ENCODE assay signal across 15 cellular contexts in the genomic region with DNA sequence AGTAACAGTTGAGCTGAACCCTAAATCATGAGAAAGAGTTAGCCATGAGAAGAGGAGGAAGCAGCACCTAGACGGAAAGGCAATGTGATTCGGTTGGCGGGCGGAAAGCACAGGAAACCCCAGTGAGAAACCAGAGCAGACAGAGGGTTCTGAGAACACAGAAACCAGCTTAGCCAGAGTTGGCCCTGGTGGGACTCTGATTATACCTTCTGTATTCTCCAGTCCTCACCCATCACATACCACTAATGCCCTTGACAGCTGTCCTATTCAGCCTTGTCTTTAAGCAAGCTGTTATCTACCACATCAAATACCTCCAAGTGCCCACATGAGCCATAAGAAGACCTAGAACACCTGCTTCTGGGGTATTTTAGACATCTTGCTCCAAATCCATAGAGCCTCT. TPM values are rescaled to one million over a fixed set of nuclear protein-coding genes. Genes with fewer than 3 reads are reported as not detected.
DNase-seq lines count a peak whose midpoint lies in the region; ATAC-seq and TF ChIP-seq lines count a peak whose summit lies in the region.
"Had no signal": no experiment of that assay in that cellular context is flagged by ENCODE, and none has a peak within 500 bp of the region (broad histone marks: within the 10 kb centered on the region; RNA-seq: fewer than 3 reads in every experiment).

No MANE protein-coding gene starts in this region.

- H2AFZ ChIP-seq in PC-9: no peak overlapping the region
- H2AFZ ChIP-seq in mesenchymal stem cell (ENCODE audit: low read depth, low read length): no peak overlapping the region

- POLR2A ChIA-PET in PC-9 (lab: Charles Lee; ENCODE audit: unreplicated experiment): interaction anchor here (0.5 kb wide), 1 partner anchor 178 kb away, joined by 8 read pairs; no protein-coding TSS in a partner anchor

- H2BK120ac ChIP-seq in mesenchymal stem cell (ENCODE audit: low read depth, low read length): no peak overlapping the region

- peak; percentile 54 for ATAC-seq in GM21381 (IDR thresholded peaks at IDR 0.05; ENCODE audit: unreplicated experiment)
- no peak for ATAC-seq in foreskin keratinocyte
- ATAC-seq: right lobe of liver had no signal

- peak overlapping the region; percentile 95 for H3K27ac ChIP-seq in PC-9
- H3K27ac ChIP-seq in mesenchymal stem cell (ENCODE audit: low read length, poor library complexity, severe bottlenecking): no peak overlapping the region
- no peak overlapping the region for H3K27ac ChIP-seq in testis
- no peak overlapping the region for H3K27ac ChIP-seq in foreskin keratinocyte
- H3K27ac ChIP-seq: right lobe of liver, SK-N-MC, tibial artery had no signal

- CTCF ChIA-PET in PC-9 (lab: Charles Lee): no interaction called here

- H3K79me2 ChIP-seq in PC-9 (ENCODE audit: low read depth): no peaks in the 10 kb centered on the region

- peak overlapping the region in 1 of 2 experiments; percentile 26 for H3K4ac ChIP-seq in mesenchymal stem cell (ENCODE audit: low read depth in 1 of 2, low read length in 2 of 2)

- H3K9me3 ChIP-seq in PC-9 (ENCODE audit: insufficient read depth, low read depth) (peaks cover 12% of the 10 kb centered on the region; the same call in 1 of the 2 replicates), mesenchymal stem cell (ENCODE audit: control insufficient read depth, low read length) (no peaks in the 10 kb centered on the region), testis (no peaks in the 10 kb centered on the region)
- H3K9me3 ChIP-seq: right lobe of liver, tibial artery had no signal

- DNase-seq in NCI-H2171 treated with DMSO at 0.1 percent for 48 hours (lab: John Stamatoyannopoulos, UW) (peak; percentile 69), NCI-H2171 (lab: John Stamatoyannopoulos, UW) (no peak), PC-9 (no peak), mesenchymal stem cell (no peak), testis (no peak), foreskin keratinocyte (no peak), erythroblast (lab: John Stamatoyannopoulos, UW) (no peak)
- DNase-seq: 8988T, cortex of kidney, NCI-H1048, NCI-H526, right lobe of liver, tibial artery had no signal

- H3K36me3 ChIP-seq in PC-9 (ENCODE audit: low read depth) (no peaks in the 10 kb centered on the region), mesenchymal stem cell (ENCODE audit: control insufficient read depth in 1 of 2, insufficient read depth in 2 of 2, low read depth in 1 of 2, low read length in 2 of 2) (no peaks in the 10 kb centered on the region), testis (ENCODE audit: low read depth, missing control alignments) (no peaks in the 10 kb centered on the region)
- H3K36me3 ChIP-seq: right lobe of liver, tibial artery had no signal

- peak overlapping the region; percentile 9 for H2AK5ac ChIP-seq in mesenchymal stem cell (ENCODE audit: low read length, severe bottlenecking)

- no peaks in the 10 kb centered on the region for H4K20me1 ChIP-seq in PC-9 (ENCODE audit: insufficient read depth)

- no peak overlapping the region for H3K14ac ChIP-seq in mesenchymal stem cell (ENCODE audit: low read length in 2 of 2)

- H3K27me3 ChIP-seq in PC-9 (ENCODE audit: insufficient read depth, low read depth) (no peaks in the 10 kb centered on the region), mesenchymal stem cell (ENCODE audit: control insufficient read depth in 1 of 2, insufficient read depth in 1 of 2, low read length in 2 of 2) (peaks cover 0 to 3% of the 10 kb centered on the region in 2 experiments), testis (no peaks in the 10 kb centered on the region), foreskin keratinocyte (no peaks in the 10 kb centered on the region)
- H3K27me3 ChIP-seq: right lobe of liver, tibial artery had no signal

- H3F3A ChIP-seq in PC-9 (ENCODE audit: insufficient read depth, low read depth): peaks cover 24% of the 10 kb centered on the region

- TF ChIP-seq CTCF in PC-9 (conservative IDR thresholded peaks at IDR 0.05): no peak
- no peak for TF ChIP-seq CTCF in testis (IDR thresholded peaks at IDR 0.05)
- TF ChIP-seq CTCF in foreskin keratinocyte (conservative IDR thresholded peaks at IDR 0.05): no peak

- H3K23ac ChIP-seq in mesenchymal stem cell (ENCODE audit: low read length in 2 of 2): no peak overlapping the region

- WGBS in mesenchymal stem cell: 86% methylated on average over 4 of the region's 4 CpGs
- WGBS in testis, 2 donors: 90 to 99% methylated on average over 4 of the region's 4 CpGs

- H3K4me3 ChIP-seq in PC-9 (no peak overlapping the region), mesenchymal stem cell (ENCODE audit: insufficient read depth in 1 of 2, low read depth in 1 of 2, low read length in 2 of 2) (no peak overlapping the region), testis (no peak overlapping the region)
- H3K4me3 ChIP-seq: right lobe of liver, SK-N-MC, tibial artery had no signal

- no peak overlapping the region for H3K18ac ChIP-seq in mesenchymal stem cell (ENCODE audit: low read depth in 1 of 2, low read length in 2 of 2)

- no peak overlapping the region for H2BK5ac ChIP-seq in mesenchymal stem cell (ENCODE audit: low read depth, low read length, poor library complexity, severe bottlenecking)

- no peak overlapping the region for H2BK12ac ChIP-seq in mesenchymal stem cell (ENCODE audit: low read length in 2 of 2)

- no TSS peak for BruUV-seq in PC-9 (replicated peaks; lab: Mats Ljungman, UMichigan)

- intact Hi-C loops in PC-9 (cut with micrococcal nuclease; ENCODE audit: unreplicated experiment) (loop anchor here (2.0 kb wide), 2 partner anchors 191 to 221 kb away; no protein-coding TSS in a partner anchor), testis (cut with DNase I; ENCODE audit: low total_unique reads) (loop anchor here (10.0 kb wide), 1 partner anchor 219 kb away; no protein-coding TSS in a partner anchor)

- no peak for TF ChIP-seq POLR2A in testis (IDR thresholded peaks at IDR 0.05)
- TF ChIP-seq POLR2A in erythroblast (IDR thresholded peaks at IDR 0.05; ENCODE audit: low read length): no peak

- no peak overlapping the region for H3K9ac ChIP-seq in mesenchymal stem cell (ENCODE audit: low read length)

- no peaks in the 10 kb centered on the region for H3K9me2 ChIP-seq in PC-9 (ENCODE audit: insufficient read depth)

- H3K4me2 ChIP-seq in PC-9 (peak overlapping the region; percentile 66; the same call in 1 of the 2 replicates), mesenchymal stem cell (ENCODE audit: low read length, poor library complexity, severe bottlenecking) (no peak overlapping the region)

- no peak overlapping the region for H2BK15ac ChIP-seq in mesenchymal stem cell (ENCODE audit: low read depth, poor library complexity, severe bottlenecking)

- H4K91ac ChIP-seq in mesenchymal stem cell (ENCODE audit: low read length): no peak overlapping the region

- H3K4me1 ChIP-seq in PC-9 (replicated peaks; ENCODE audit: insufficient read depth) (peaks cover 44% of the 10 kb centered on the region), mesenchymal stem cell (ENCODE audit: control insufficient read depth, insufficient read depth, low read depth, low read length) (peaks cover 2% of the 10 kb centered on the region), testis (peaks cover 3% of the 10 kb centered on the region), foreskin keratinocyte (peaks cover 36% of the 10 kb centered on the region)
- H3K4me1 ChIP-seq: right lobe of liver, tibial artery had no signal

- no peaks in the 10 kb centered on the region for H3K79me1 ChIP-seq in mesenchymal stem cell (replicated peaks; ENCODE audit: low read length, poor library complexity, severe bottlenecking)

- H4K8ac ChIP-seq in mesenchymal stem cell (ENCODE audit: low read length): no peak overlapping the region

RNA-seq across cellular contexts. Expression of gene LRRC1, which starts 58.9 kb away (rescaled TPM):
- total RNA-seq in PC-9 (2021) (23.0 and 26.4 TPM in 2 replicates), testis (10 to 100 TPM; 34.1 to 36.5 TPM), foreskin keratinocyte (22.5 and 23.6 TPM in 2 replicates)
- 3.4 TPM for polyA plus RNA-seq in mesenchymal stem cell (2013, experiment 1 of 2)
- polyA plus RNA-seq in mesenchymal stem cell (2013, experiment 2 of 2): 3.2 TPM
- polyA plus RNA-seq in testis (ENCODE audit: insufficient read depth, low read depth, low replicate concordance) (29.5 TPM), foreskin keratinocyte (9.2 and 10.7 TPM in 2 replicates)
